ENCODE assay signal across 20 cellular contexts in the genomic region with DNA sequence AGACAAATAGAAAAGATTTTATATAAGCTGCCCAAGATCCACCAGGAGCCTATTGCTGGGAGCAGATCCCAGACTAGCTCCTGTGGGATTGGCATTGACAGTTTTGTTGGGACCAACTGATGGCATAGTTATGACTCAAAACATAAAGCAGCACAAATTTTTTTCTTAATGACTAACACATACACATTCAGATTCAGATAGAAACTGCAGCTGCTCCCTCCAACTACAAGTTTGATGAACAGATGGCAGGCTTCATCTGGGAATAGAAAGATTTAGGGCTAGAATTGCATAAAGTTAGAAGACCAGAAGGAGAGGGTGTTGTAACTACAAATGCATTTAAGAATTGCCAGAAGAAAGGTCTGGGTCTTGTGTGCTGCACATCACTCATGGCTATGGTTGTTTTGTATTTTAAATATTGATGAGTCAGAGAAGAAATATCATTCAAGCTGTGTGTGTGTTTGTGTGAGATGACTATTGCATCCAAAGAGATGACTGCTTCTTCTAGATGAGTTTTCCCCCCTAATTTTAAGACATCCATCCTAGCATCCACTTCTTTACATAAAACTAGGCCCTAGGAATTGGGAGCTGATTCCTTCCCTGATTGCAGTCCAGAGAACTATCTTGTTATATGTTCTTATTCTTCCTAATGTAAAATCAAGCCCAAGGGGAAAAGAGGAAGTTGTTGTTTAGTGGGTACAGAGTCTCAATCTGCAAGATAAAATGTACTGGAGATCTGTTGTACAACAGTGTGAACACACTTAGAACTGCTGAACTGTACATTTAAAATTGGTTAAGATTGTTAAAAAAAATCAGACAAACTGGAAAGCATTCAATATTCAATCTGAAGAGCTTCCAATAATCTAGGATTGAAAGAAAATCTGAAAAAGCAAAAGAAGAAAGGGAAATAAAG.
DNase-seq lines count a peak whose midpoint lies in the region; ATAC-seq, FAIRE-seq and TF ChIP-seq lines count a peak whose summit lies in the region.
"Had no signal": no experiment of that assay in that cellular context is flagged by ENCODE, and none has a peak within 500 bp of the region (broad histone marks: within the 10 kb centered on the region; RNA-seq: fewer than 3 reads in every experiment).

No MANE protein-coding gene starts in this region.

- H3K27me3 Mint-ChIP-seq in progenitor cell of endocrine pancreas = no peaks in the 10 kb centered on the region
- H3K27me3 Mint-ChIP-seq: activated B cell treated with CpG ODN at 0.5 μM for 24 hours; stimulated activated naive CD8-positive, alpha-beta T cell treated with anti-CD3 and anti-CD28 coated beads, Interleukin-15, Interleukin-2, amounts not matched to agents 100 ng/mL and 50 ng/mL, for 24 hours had no signal

- TF ChIP-seq CTCF in neural cell (IDR thresholded peaks at IDR 0.05; ENCODE audit: poor library complexity, severe bottlenecking) (no peak), progenitor cell of endocrine pancreas (IDR thresholded peaks at IDR 0.05; ENCODE audit: unreplicated experiment) (no peak)

- peaks cover 2% of the 10 kb centered on the region for H3K36me3 Mint-ChIP-seq in progenitor cell of endocrine pancreas (ENCODE audit: insufficient read depth)
- H3K36me3 Mint-ChIP-seq: naive thymus-derived CD8-positive, alpha-beta T cell had no signal

- peak; percentile 59 for ATAC-seq in GM18858 (IDR thresholded peaks at IDR 0.05; ENCODE audit: unreplicated experiment)
- peak; percentile 71 for ATAC-seq in HG02870 (IDR thresholded peaks at IDR 0.05; ENCODE audit: unreplicated experiment)
- ATAC-seq: naive thymus-derived CD8-positive, alpha-beta T cell; right cardiac atrium had no signal

- no peaks in the 10 kb centered on the region for H3K79me2 ChIP-seq in neural cell (replicated peaks; ENCODE audit: insufficient read depth, low read length)

- H3K27ac ChIP-seq in neural cell (ENCODE audit: low read length) = peak overlapping the region; percentile 70
- H3K27ac ChIP-seq: ascending aorta had no signal

- H2AFZ ChIP-seq in neural cell (ENCODE audit: low read depth, low read length) = no peak overlapping the region

- no peak for FAIRE-seq in HTR-8/SVneo (lab: Jason Lieb, UNC)
- FAIRE-seq: GM12891, islet of Langerhans had no signal

- no peaks in the 10 kb centered on the region for H3K27me3 ChIP-seq in neural cell (ENCODE audit: insufficient read depth, low read depth, low read length)
- H3K27me3 ChIP-seq: ascending aorta, BE2C had no signal

- H3K36me3 ChIP-seq in neural cell (ENCODE audit: insufficient read depth, low read length) = no peaks in the 10 kb centered on the region
- H3K36me3 ChIP-seq: ascending aorta, BE2C had no signal

- H4K20me1 ChIP-seq in neural cell (ENCODE audit: insufficient read depth) = no peaks in the 10 kb centered on the region

- H3K4me3 Mint-ChIP-seq in progenitor cell of endocrine pancreas (ENCODE audit: low read depth) = no peak overlapping the region
- H3K4me3 Mint-ChIP-seq: activated B cell treated with CpG ODN at 0.5 μM for 24 hours; naive thymus-derived CD8-positive, alpha-beta T cell; stimulated activated naive CD8-positive, alpha-beta T cell treated with anti-CD3 and anti-CD28 coated beads, Interleukin-15, Interleukin-2, amounts not matched to agents 100 ng/mL and 50 ng/mL, for 24 hours had no signal

- H3K9ac ChIP-seq in neural cell (ENCODE audit: low read length) = peak overlapping the region; percentile 6

- H3K9me2 ChIP-seq in neural cell (ENCODE audit: insufficient read depth, low read length) = no peaks in the 10 kb centered on the region

- no peak for TF ChIP-seq EP300 in neural cell (conservative IDR thresholded peaks at IDR 0.05; ENCODE audit: poor library complexity, severe bottlenecking)

- TF ChIP-seq RAD21 in neural cell (conservative IDR thresholded peaks at IDR 0.05) = no peak

- H3K4me1 Mint-ChIP-seq in progenitor cell of endocrine pancreas (ENCODE audit: low read depth) = no peaks in the 10 kb centered on the region
- H3K4me1 Mint-ChIP-seq: naive thymus-derived CD8-positive, alpha-beta T cell had no signal

- no peaks in the 10 kb centered on the region for H3F3A ChIP-seq in neural cell (ENCODE audit: insufficient read depth, low read length, poor library complexity, severe bottlenecking)

- H3K9me3 ChIP-seq in neural cell (ENCODE audit: low read length) = no peaks in the 10 kb centered on the region
- H3K9me3 ChIP-seq: ascending aorta, BE2C had no signal

- no peak overlapping the region for H3K4me3 ChIP-seq in neural cell (ENCODE audit: low read length)
- H3K4me3 ChIP-seq: ascending aorta had no signal

- peak; percentile 35 to 83 for DNase-seq in NCI-H446 (lab: John Stamatoyannopoulos, UW)
- no peak for DNase-seq in HTR-8/SVneo (ENCODE audit: insufficient read length, low spot score)
- no peak for DNase-seq in COLO668 (lab: John Stamatoyannopoulos, UW; ENCODE audit: unreplicated experiment)
- no peak for DNase-seq in midbrain (lab: John Stamatoyannopoulos, UW)
- no peak for DNase-seq in progenitor cell of endocrine pancreas (ENCODE audit: low spot score, unreplicated experiment)
- DNase-seq: activated B cell treated with CpG ODN at 0.5 μM for 24 hours; BE2C; DND-41; foreskin fibroblast; KG1; naive thymus-derived CD8-positive, alpha-beta T cell; NCI-H2029; right cardiac atrium had no signal

- no peak overlapping the region for H3K4me2 ChIP-seq in neural cell (ENCODE audit: low read length)

- peaks cover 12% of the 10 kb centered on the region for H3K9me3 Mint-ChIP-seq in progenitor cell of endocrine pancreas (ENCODE audit: low read depth)
- H3K9me3 Mint-ChIP-seq: activated B cell treated with CpG ODN at 0.5 μM for 24 hours had no signal

- H3K27ac Mint-ChIP-seq in progenitor cell of endocrine pancreas = no peak overlapping the region
- H3K27ac Mint-ChIP-seq: activated B cell treated with CpG ODN at 0.5 μM for 24 hours; naive thymus-derived CD8-positive, alpha-beta T cell; stimulated activated naive CD8-positive, alpha-beta T cell treated with anti-CD3 and anti-CD28 coated beads, Interleukin-15, Interleukin-2, amounts not matched to agents 100 ng/mL and 50 ng/mL, for 24 hours had no signal

TF ChIP-seq in neural cell, 6 proteins besides CTCF, POLR2A, EP300 and RAD21:
- TF ChIP-seq EZH2 (IDR thresholded peaks at IDR 0.05; ENCODE audit: borderline replicate concordance, insufficient read depth, low read length, poor library complexity, severe bottlenecking) = no peak
- no peak for TF ChIP-seq MXI1 (conservative IDR thresholded peaks at IDR 0.05; ENCODE audit: poor library complexity, severe bottlenecking)
- TF ChIP-seq POLR2AphosphoS5 (IDR thresholded peaks at IDR 0.05) = no peak
- no peak for TF ChIP-seq TAF1 (IDR thresholded peaks at IDR 0.05; ENCODE audit: low read depth)
- TF ChIP-seq SMC3 (conservative IDR thresholded peaks at IDR 0.05; ENCODE audit: poor library complexity) = no peak
- TF ChIP-seq, protein P1, sequence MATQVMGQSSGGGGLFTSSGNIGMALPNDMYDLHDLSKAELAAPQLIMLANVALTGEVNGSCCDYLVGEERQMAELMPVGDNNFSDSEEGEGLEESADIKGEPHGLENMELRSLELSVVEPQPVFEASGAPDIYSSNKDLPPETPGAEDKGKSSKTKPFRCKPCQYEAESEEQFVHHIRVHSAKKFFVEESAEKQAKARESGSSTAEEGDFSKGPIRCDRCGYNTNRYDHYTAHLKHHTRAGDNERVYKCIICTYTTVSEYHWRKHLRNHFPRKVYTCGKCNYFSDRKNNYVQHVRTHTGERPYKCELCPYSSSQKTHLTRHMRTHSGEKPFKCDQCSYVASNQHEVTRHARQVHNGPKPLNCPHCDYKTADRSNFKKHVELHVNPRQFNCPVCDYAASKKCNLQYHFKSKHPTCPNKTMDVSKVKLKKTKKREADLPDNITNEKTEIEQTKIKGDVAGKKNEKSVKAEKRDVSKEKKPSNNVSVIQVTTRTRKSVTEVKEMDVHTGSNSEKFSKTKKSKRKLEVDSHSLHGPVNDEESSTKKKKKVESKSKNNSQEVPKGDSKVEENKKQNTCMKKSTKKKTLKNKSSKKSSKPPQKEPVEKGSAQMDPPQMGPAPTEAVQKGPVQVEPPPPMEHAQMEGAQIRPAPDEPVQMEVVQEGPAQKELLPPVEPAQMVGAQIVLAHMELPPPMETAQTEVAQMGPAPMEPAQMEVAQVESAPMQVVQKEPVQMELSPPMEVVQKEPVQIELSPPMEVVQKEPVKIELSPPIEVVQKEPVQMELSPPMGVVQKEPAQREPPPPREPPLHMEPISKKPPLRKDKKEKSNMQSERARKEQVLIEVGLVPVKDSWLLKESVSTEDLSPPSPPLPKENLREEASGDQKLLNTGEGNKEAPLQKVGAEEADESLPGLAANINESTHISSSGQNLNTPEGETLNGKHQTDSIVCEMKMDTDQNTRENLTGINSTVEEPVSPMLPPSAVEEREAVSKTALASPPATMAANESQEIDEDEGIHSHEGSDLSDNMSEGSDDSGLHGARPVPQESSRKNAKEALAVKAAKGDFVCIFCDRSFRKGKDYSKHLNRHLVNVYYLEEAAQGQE (IDR thresholded peaks at IDR 0.05; ENCODE audit: borderline replicate concordance) = no peak

Comparison
In these comparisons a context has a peak if more than half of its experiments do, and no peak if none do; other contexts are left out.
1. DNase-seq: peak in NCI-H446 (2 of 2); none in HTR-8/SVneo (single experiment), COLO668 (single experiment), midbrain (single experiment) and progenitor cell of endocrine pancreas (single experiment).